ENCODE assay signal across 16 cellular contexts in genomic region chr21:17821121-17821520, GRCh38. TPM values are rescaled to one million over a fixed set of nuclear protein-coding genes. Genes with fewer than 3 reads are reported as not detected.
A peak's percentile ranks its signal among the peaks of the same experiment; 100 is the strongest.
DNase-seq lines count a peak whose midpoint lies in the region; ATAC-seq and TF ChIP-seq lines count a peak whose summit lies in the region.
"Had no signal": no experiment of that assay in that cellular context is flagged by ENCODE, and none has a peak within 500 bp of the region (broad histone marks: within the 10 kb centered on the region; RNA-seq: fewer than 3 reads in every experiment).

No MANE protein-coding gene starts in this region.

- peaks cover 7% of the 10 kb centered on the region for H3K36me3 Mint-ChIP-seq in activated T-cell treated with anti-CD3 and anti-CD28 coated beads, Interleukin-2, amount 50 U/mL, for 4 hours (ENCODE audit: insufficient read depth)
- peaks cover 22% of the 10 kb centered on the region for H3K36me3 Mint-ChIP-seq in activated B cell treated with CpG ODN at 0.5 μM for 24 hours (ENCODE audit: low read depth)
- peaks cover 38% of the 10 kb centered on the region for H3K36me3 Mint-ChIP-seq in effector memory CD8-positive, alpha-beta T cell (ENCODE audit: insufficient read depth)
- H3K36me3 Mint-ChIP-seq in stimulated activated memory B cell treated with anti-CD40 and anti-IgM and Interleukin-4, amounts not matched to agents 10 μg/mL and 1 μg/mL and 100 μg/mL, for 72 hours, result no peaks in the 10 kb centered on the region

- peaks cover 0 to 29% (median 27%) of the 10 kb centered on the region in 9 donors for H3K4me1 ChIP-seq in heart right ventricle

- H3K4me1 Mint-ChIP-seq in activated T-cell treated with anti-CD3 and anti-CD28 coated beads, Interleukin-2, amount 50 U/mL, for 4 hours (ENCODE audit: low read depth), result peaks cover 30% of the 10 kb centered on the region
- peaks cover 34% of the 10 kb centered on the region for H3K4me1 Mint-ChIP-seq in activated B cell treated with CpG ODN at 0.5 μM for 24 hours
- peaks cover 16 to 29% of the 10 kb centered on the region in 2 donors for H3K4me1 Mint-ChIP-seq in effector memory CD8-positive, alpha-beta T cell (ENCODE audit: low read depth in 2 of 2)
- H3K4me1 Mint-ChIP-seq in stimulated activated memory B cell treated with anti-CD40 and anti-IgM and Interleukin-4, amounts not matched to agents 10 μg/mL and 1 μg/mL and 100 μg/mL, for 72 hours, result peaks cover 18% of the 10 kb centered on the region

- ATAC-seq in activated T-cell treated with anti-CD3 and anti-CD28 coated beads, Interleukin-2, amount 50 U/mL, for 4 hours, result no peak
- ATAC-seq in activated B cell treated with CpG ODN at 0.5 μM for 24 hours (ENCODE audit: low read depth) (no peak), GM18867 (IDR thresholded peaks at IDR 0.05; ENCODE audit: unreplicated experiment) (no peak), GM19395 (IDR thresholded peaks at IDR 0.05; ENCODE audit: unreplicated experiment) (no peak), heart right ventricle (no peak)
- no peak for ATAC-seq in effector memory CD8-positive, alpha-beta T cell (replicated peaks)
- no peak for ATAC-seq in stimulated activated memory B cell treated with anti-CD40 and anti-IgM and Interleukin-4, amounts not matched to agents 10 μg/mL and 1 μg/mL and 100 μg/mL, for 72 hours

- POLR2A ChIA-PET in activated B cell treated with CpG ODN at 0.5 μM for 24 hours (lab: Charles Lee), result interaction anchor here (0.9 kb wide), 1 partner anchor 209 kb away, joined by 3 read pairs; no protein-coding TSS in a partner anchor

- no peak overlapping the region for H3K27ac ChIP-seq in heart right ventricle
- H3K27ac ChIP-seq: vagina had no signal

- no peaks in the 10 kb centered on the region for H3K9me3 ChIP-seq in heart right ventricle
- H3K9me3 ChIP-seq: Peyer's patch, SK-N-SH, stomach, vagina had no signal

- H3K27me3 ChIP-seq in heart right ventricle, result no peaks in the 10 kb centered on the region
- H3K27me3 ChIP-seq: Peyer's patch, stomach, vagina had no signal

- intact Hi-C loops in activated B cell treated with CpG ODN at 0.5 μM for 24 hours (cut with micrococcal nuclease), result no loop called here
- intact Hi-C loops in heart right ventricle (cut with DNase I), result loop anchor here in 3 of 10 donors (5.0 to 10.0 kb wide), 3 partner anchors 84 to 136 kb away; no protein-coding TSS in a partner anchor

- CTCF ChIA-PET in activated B cell treated with CpG ODN at 0.5 μM for 24 hours (lab: Charles Lee), result interaction anchor here (2.8 kb wide), 1 partner anchor 132 kb away, joined by 8 read pairs; no protein-coding TSS in a partner anchor

- peaks cover 0 to 6% (median 0%) of the 10 kb centered on the region in 9 donors for H3K36me3 ChIP-seq in heart right ventricle
- H3K36me3 ChIP-seq: Peyer's patch, vagina had no signal

- TF ChIP-seq CTCF in activated B cell treated with CpG ODN at 0.5 μM for 24 hours (IDR thresholded peaks at IDR 0.05) (no peak), heart right ventricle (IDR thresholded peaks at IDR 0.05) (no peak)

- peak overlapping the region; percentile 100 for H3K27ac Mint-ChIP-seq in activated B cell treated with CpG ODN at 0.5 μM for 24 hours
- peak overlapping the region; percentile 97 for H3K27ac Mint-ChIP-seq in effector memory CD8-positive, alpha-beta T cell
- peak overlapping the region; percentile 92 for H3K27ac Mint-ChIP-seq in stimulated activated memory B cell treated with anti-CD40 and anti-IgM and Interleukin-4, amounts not matched to agents 10 μg/mL and 1 μg/mL and 100 μg/mL, for 72 hours
- H3K27ac Mint-ChIP-seq: HFFc6 had no signal

- no peak overlapping the region for H3K4me3 ChIP-seq in heart right ventricle
- H3K4me3 ChIP-seq: Peyer's patch, stomach, vagina had no signal

- H3K9me3 Mint-ChIP-seq in activated T-cell treated with anti-CD3 and anti-CD28 coated beads, Interleukin-2, amount 50 U/mL, for 4 hours, result no peaks in the 10 kb centered on the region
- H3K9me3 Mint-ChIP-seq in activated B cell treated with CpG ODN at 0.5 μM for 24 hours, result no peaks in the 10 kb centered on the region
- peaks cover 3 to 9% of the 10 kb centered on the region in 2 donors for H3K9me3 Mint-ChIP-seq in effector memory CD8-positive, alpha-beta T cell
- peaks cover 3% of the 10 kb centered on the region for H3K9me3 Mint-ChIP-seq in stimulated activated memory B cell treated with anti-CD40 and anti-IgM and Interleukin-4, amounts not matched to agents 10 μg/mL and 1 μg/mL and 100 μg/mL, for 72 hours
- H3K9me3 Mint-ChIP-seq: HFFc6 had no signal

- DNase-seq in activated T-cell treated with anti-CD3 and anti-CD28 coated beads, Interleukin-2, amount 50 U/mL, for 4 hours, result no peak
- no peak for DNase-seq in activated T-cell treated with anti-CD3 and anti-CD28 coated beads, Interleukin-2, amount 50 U/mL, for 1 hour
- DNase-seq in activated B cell treated with CpG ODN at 0.5 μM for 24 hours, result no peak
- DNase-seq in effector memory CD8-positive, alpha-beta T cell, result no peak
- no peak for DNase-seq in heart right ventricle
- DNase-seq: foreskin fibroblast, HFFc6, NCI-H1048, NCI-H69, Peyer's patch, SK-N-SH, stomach had no signal

- H3K4me3 Mint-ChIP-seq in activated T-cell treated with anti-CD3 and anti-CD28 coated beads, Interleukin-2, amount 50 U/mL, for 4 hours, result peak overlapping the region; percentile 57
- H3K4me3 Mint-ChIP-seq in activated B cell treated with CpG ODN at 0.5 μM for 24 hours, result no peak overlapping the region
- peak overlapping the region; percentile 83 to 86 for H3K4me3 Mint-ChIP-seq in effector memory CD8-positive, alpha-beta T cell
- peak overlapping the region; percentile 80 for H3K4me3 Mint-ChIP-seq in stimulated activated memory B cell treated with anti-CD40 and anti-IgM and Interleukin-4, amounts not matched to agents 10 μg/mL and 1 μg/mL and 100 μg/mL, for 72 hours
- H3K4me3 Mint-ChIP-seq: HFFc6 had no signal

- 86 to 90% methylated on average over 3 of the region's 3 CpGs for WGBS in heart right ventricle, 2 donors

- H3K27me3 Mint-ChIP-seq in activated T-cell treated with anti-CD3 and anti-CD28 coated beads, Interleukin-2, amount 50 U/mL, for 4 hours (ENCODE audit: low read depth), result no peaks in the 10 kb centered on the region
- no peaks in the 10 kb centered on the region for H3K27me3 Mint-ChIP-seq in activated B cell treated with CpG ODN at 0.5 μM for 24 hours
- H3K27me3 Mint-ChIP-seq in effector memory CD8-positive, alpha-beta T cell, result no peaks in the 10 kb centered on the region
- no peaks in the 10 kb centered on the region for H3K27me3 Mint-ChIP-seq in stimulated activated memory B cell treated with anti-CD40 and anti-IgM and Interleukin-4, amounts not matched to agents 10 μg/mL and 1 μg/mL and 100 μg/mL, for 72 hours

RNA-seq across cellular contexts. Expression of gene C21orf91, which starts 2.0 kb away (rescaled TPM):
- total RNA-seq in activated T-cell treated with anti-CD3 and anti-CD28 coated beads, Interleukin-2, amount 50 U/mL, for 4 hours, result 10 to 100 TPM; 32.6 to 38.7 (median 34.7) TPM
- total RNA-seq in activated B cell treated with CpG ODN at 0.5 μM for 24 hours, result 34.2 and 35.9 TPM in 2 replicates
- total RNA-seq in heart right ventricle, result 10 to 100 TPM in 6 of 10 donors, 1 to 10 TPM in 4; 6.2 to 18.9 (median 11.6) TPM
- polyA plus RNA-seq in heart right ventricle, result 1 to 10 TPM; 2.3 to 2.6 TPM
